In genomic region chr1:10866314-10867091, GRCh38 we compare ENCODE assay signal across 8 cellular contexts.
A peak's percentile ranks its signal among the peaks of the same experiment; 100 is the strongest.
DNase-seq lines count a peak whose midpoint lies in the region; ATAC-seq and TF ChIP-seq lines count a peak whose summit lies in the region.

No MANE protein-coding gene starts in this region.

- in situ Hi-C loops in astrocyte of the spinal cord (cut with HindIII; ENCODE audit: low sequenced_read_pairs), result no loop called here

- peaks cover 23% of the 10 kb centered on the region for H3K4me1 Mint-ChIP-seq in stimulated activated effector memory CD8-positive, alpha-beta T cell treated with anti-CD3 and anti-CD28 coated beads, Interleukin-12 subunit alpha, Interleukin-12 subunit beta, amount 100 ng/mL, for 72 hours

- H3K36me3 Mint-ChIP-seq in stimulated activated effector memory CD8-positive, alpha-beta T cell treated with anti-CD3 and anti-CD28 coated beads, Interleukin-12 subunit alpha, Interleukin-12 subunit beta, amount 100 ng/mL, for 72 hours, result no peaks in the 10 kb centered on the region

- no peak overlapping the region for H3K27ac Mint-ChIP-seq in stimulated activated effector memory CD8-positive, alpha-beta T cell treated with anti-CD3 and anti-CD28 coated beads, Interleukin-12 subunit alpha, Interleukin-12 subunit beta, amount 100 ng/mL, for 72 hours

- H3K4me3 Mint-ChIP-seq in stimulated activated effector memory CD8-positive, alpha-beta T cell treated with anti-CD3 and anti-CD28 coated beads, Interleukin-12 subunit alpha, Interleukin-12 subunit beta, amount 100 ng/mL, for 72 hours, result peak overlapping the region; percentile 46

- no peaks in the 10 kb centered on the region for H3K9me3 Mint-ChIP-seq in stimulated activated effector memory CD8-positive, alpha-beta T cell treated with anti-CD3 and anti-CD28 coated beads, Interleukin-12 subunit alpha, Interleukin-12 subunit beta, amount 100 ng/mL, for 72 hours

- peak; percentile 60 for DNase-seq in GM10266 (ENCODE audit: extremely low spot score)
- DNase-seq in RPMI7951 (ENCODE audit: low read depth), result peak; percentile 10
- no peak for DNase-seq in astrocyte of the spinal cord (ENCODE audit: low read depth, low spot score)
- DNase-seq in left colon, result peak in 1 of 2 donors; percentile 16
- no peak for DNase-seq in stimulated activated effector memory CD8-positive, alpha-beta T cell treated with anti-CD3 and anti-CD28 coated beads, Interleukin-12 subunit alpha, Interleukin-12 subunit beta, amount 100 ng/mL, for 72 hours (ENCODE audit: low spot score in 2 of 2)
- DNase-seq in NCI-H187 treated with DMSO at 0.1 percent for 48 hours (lab: John Stamatoyannopoulos, UW), result no peak
- no peak for DNase-seq in GM19238 (ENCODE audit: insufficient read length, low spot score)

- intact Hi-C loops in left colon (cut with DNase I, micrococcal nuclease), result no loop called here

- H3K4me3 ChIP-seq in astrocyte of the spinal cord (ENCODE audit: low read depth, low read length), result peak overlapping the region; percentile 33

- no peak for TF ChIP-seq CTCF in GM10266 (IDR thresholded peaks at IDR 0.05; ENCODE audit: control insufficient read depth, insufficient read depth, low read depth, missing control alignments)
- no peak for TF ChIP-seq CTCF in astrocyte of the spinal cord (IDR thresholded peaks at IDR 0.05; ENCODE audit: low read depth, low read length)

- ATAC-seq in left colon (peak; percentile 29), HG02973 (IDR thresholded peaks at IDR 0.05; ENCODE audit: unreplicated experiment) (no peak)
- peak; percentile 55 for ATAC-seq in stimulated activated effector memory CD8-positive, alpha-beta T cell treated with anti-CD3 and anti-CD28 coated beads, Interleukin-12 subunit alpha, Interleukin-12 subunit beta, amount 100 ng/mL, for 72 hours

Comparison
In these comparisons a context has a peak if more than half of its experiments do, and no peak if none do; other contexts are left out.
1. DNase-seq: peak in GM10266 (single experiment) and RPMI7951 (single experiment); none in astrocyte of the spinal cord (single experiment), stimulated activated effector memory CD8-positive, alpha-beta T cell treated with anti-CD3 and anti-CD28 coated beads, Interleukin-12 subunit alpha, Interleukin-12 subunit beta, amount 100 ng/mL, for 72 hours (0 of 2), NCI-H187 treated with DMSO at 0.1 percent for 48 hours (single experiment) and GM19238 (single experiment).